23 cellular contexts compared by ENCODE assay signal in the genomic region with DNA sequence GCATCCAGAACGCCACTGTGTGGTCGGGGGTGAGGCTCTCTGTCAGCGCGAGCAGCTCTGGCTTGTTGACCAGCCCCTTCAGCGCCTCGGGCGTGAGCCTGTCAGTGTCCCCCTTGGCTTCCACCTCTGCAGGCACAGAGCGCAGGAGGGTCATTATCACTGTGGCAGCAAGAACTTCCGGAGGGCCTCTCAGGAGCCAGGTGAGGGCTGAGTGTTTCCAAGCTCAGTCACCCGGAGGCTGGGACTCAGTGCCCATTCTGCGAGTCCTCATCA.
"Had no signal": no experiment of that assay in that cellular context is flagged by ENCODE, and none has a peak within 500 bp of the region (broad histone marks: within the 10 kb centered on the region; RNA-seq: fewer than 3 reads in every experiment).

No MANE protein-coding gene starts in this region.

- H3K27me3 Mint-ChIP-seq: dendritic cell treated with granulocyte-macrophage colony-stimulating factor and Interleukin-4, amounts not matched to agents 40 ng/mL and 50 ng/mL, for 4 days had no signal

- ATAC-seq: effector memory CD8-positive, alpha-beta T cell; esophagus mucosa; foreskin keratinocyte; gastrocnemius medialis; gastroesophageal sphincter; heart left ventricle had no signal

- H3K4me3 ChIP-seq: colonic mucosa, coronary artery, dorsolateral prefrontal cortex, esophagus muscularis mucosa, esophagus squamous epithelium, gastrocnemius medialis, gastroesophageal sphincter, heart left ventricle had no signal

- H3K4me3 Mint-ChIP-seq: dendritic cell treated with granulocyte-macrophage colony-stimulating factor and Interleukin-4, amounts not matched to agents 40 ng/mL and 50 ng/mL, for 4 days; effector memory CD8-positive, alpha-beta T cell; endodermal cell had no signal

- H3K27me3 ChIP-seq: colonic mucosa, dorsolateral prefrontal cortex, esophagus muscularis mucosa, esophagus squamous epithelium, foreskin keratinocyte, gastrocnemius medialis, gastroesophageal sphincter, heart left ventricle had no signal

- H3K27ac ChIP-seq: colonic mucosa, coronary artery, dorsolateral prefrontal cortex, epithelial cell of prostate, esophagus muscularis mucosa, esophagus squamous epithelium, foreskin keratinocyte, gastrocnemius medialis, gastroesophageal sphincter, heart left ventricle had no signal

- H3K4me1 ChIP-seq: colonic mucosa, esophagus muscularis mucosa, foreskin keratinocyte, gastrocnemius medialis, gastroesophageal sphincter had no signal

- H3K27ac Mint-ChIP-seq: dendritic cell treated with granulocyte-macrophage colony-stimulating factor and Interleukin-4, amounts not matched to agents 40 ng/mL and 50 ng/mL, for 4 days; effector memory CD8-positive, alpha-beta T cell; endodermal cell had no signal

- DNase-seq: colonic mucosa; cortex of kidney; dermis blood vessel endothelial cell; effector CD4-positive, alpha-beta T cell; effector CD8-positive, alpha-beta T cell; effector memory CD4-positive, alpha-beta T cell; effector memory CD8-positive, alpha-beta T cell; endodermal cell; erythroblast; esophagus squamous epithelium; foreskin fibroblast; foreskin keratinocyte; foreskin melanocyte; gastrocnemius medialis; glutamatergic neuron; heart left ventricle had no signal

- H3K9me3 Mint-ChIP-seq: dendritic cell treated with granulocyte-macrophage colony-stimulating factor and Interleukin-4, amounts not matched to agents 40 ng/mL and 50 ng/mL, for 4 days; effector memory CD8-positive, alpha-beta T cell; endodermal cell had no signal

- H3K36me3 ChIP-seq: colonic mucosa had no signal

- H3K9me3 ChIP-seq: colonic mucosa, esophagus muscularis mucosa, esophagus squamous epithelium, gastrocnemius medialis, gastroesophageal sphincter, heart left ventricle had no signal
